1 cellular context compared by ENCODE assay signal in the genomic region with DNA sequence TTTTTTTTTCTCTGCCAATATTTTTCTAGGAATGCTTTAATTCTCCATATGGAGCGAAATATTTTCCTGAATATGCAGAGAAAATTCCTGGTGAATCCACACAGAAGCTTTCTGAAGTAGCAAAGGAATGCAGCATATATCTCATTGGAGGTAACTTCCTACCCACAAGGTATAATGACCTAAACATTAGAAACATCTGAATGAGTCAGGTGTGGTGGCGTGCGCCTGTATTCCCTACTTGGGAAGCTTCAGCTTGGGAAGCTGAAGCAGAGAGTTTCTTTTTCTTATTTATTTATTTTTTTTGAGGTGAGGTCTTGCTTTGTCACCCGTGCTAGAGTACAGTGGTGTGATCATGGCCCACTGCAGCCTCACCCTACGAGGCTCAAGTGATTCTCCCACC.
TF ChIP-seq lines count a peak whose summit lies in the region.

No MANE protein-coding gene starts in this region.

TF ChIP-seq in HepG2, 621 proteins besides CTCF, POLR2A, EP300 and RAD21 (continued from another document):
- TF ChIP-seq, protein P1, sequence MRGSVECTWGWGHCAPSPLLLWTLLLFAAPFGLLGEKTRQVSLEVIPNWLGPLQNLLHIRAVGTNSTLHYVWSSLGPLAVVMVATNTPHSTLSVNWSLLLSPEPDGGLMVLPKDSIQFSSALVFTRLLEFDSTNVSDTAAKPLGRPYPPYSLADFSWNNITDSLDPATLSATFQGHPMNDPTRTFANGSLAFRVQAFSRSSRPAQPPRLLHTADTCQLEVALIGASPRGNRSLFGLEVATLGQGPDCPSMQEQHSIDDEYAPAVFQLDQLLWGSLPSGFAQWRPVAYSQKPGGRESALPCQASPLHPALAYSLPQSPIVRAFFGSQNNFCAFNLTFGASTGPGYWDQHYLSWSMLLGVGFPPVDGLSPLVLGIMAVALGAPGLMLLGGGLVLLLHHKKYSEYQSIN (CRISPR knock-in tag; IDR thresholded peaks at IDR 0.05; ENCODE audit: borderline replicate concordance) = no peak
- TF ChIP-seq CCDC6 (CRISPR knock-in tag; IDR thresholded peaks at IDR 0.05) = no peak
- TF ChIP-seq ZNF562 (CRISPR knock-in tag; IDR thresholded peaks at IDR 0.05; ENCODE audit: borderline replicate concordance) = no peak
- TF ChIP-seq AKAP8 (CRISPR knock-in tag; IDR thresholded peaks at IDR 0.05) = no peak
- TF ChIP-seq, protein P2, sequence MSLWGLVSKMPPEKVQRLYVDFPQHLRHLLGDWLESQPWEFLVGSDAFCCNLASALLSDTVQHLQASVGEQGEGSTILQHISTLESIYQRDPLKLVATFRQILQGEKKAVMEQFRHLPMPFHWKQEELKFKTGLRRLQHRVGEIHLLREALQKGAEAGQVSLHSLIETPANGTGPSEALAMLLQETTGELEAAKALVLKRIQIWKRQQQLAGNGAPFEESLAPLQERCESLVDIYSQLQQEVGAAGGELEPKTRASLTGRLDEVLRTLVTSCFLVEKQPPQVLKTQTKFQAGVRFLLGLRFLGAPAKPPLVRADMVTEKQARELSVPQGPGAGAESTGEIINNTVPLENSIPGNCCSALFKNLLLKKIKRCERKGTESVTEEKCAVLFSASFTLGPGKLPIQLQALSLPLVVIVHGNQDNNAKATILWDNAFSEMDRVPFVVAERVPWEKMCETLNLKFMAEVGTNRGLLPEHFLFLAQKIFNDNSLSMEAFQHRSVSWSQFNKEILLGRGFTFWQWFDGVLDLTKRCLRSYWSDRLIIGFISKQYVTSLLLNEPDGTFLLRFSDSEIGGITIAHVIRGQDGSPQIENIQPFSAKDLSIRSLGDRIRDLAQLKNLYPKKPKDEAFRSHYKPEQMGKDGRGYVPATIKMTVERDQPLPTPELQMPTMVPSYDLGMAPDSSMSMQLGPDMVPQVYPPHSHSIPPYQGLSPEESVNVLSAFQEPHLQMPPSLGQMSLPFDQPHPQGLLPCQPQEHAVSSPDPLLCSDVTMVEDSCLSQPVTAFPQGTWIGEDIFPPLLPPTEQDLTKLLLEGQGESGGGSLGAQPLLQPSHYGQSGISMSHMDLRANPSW (CRISPR knock-in tag; IDR thresholded peaks at IDR 0.05; ENCODE audit: borderline replicate concordance) = no peak
- TF ChIP-seq ZNF605 (CRISPR knock-in tag; IDR thresholded peaks at IDR 0.05) = no peak
